ENCODE assay signal across 10 cellular contexts in genomic region chr22:39283312-39284141, GRCh38. TPM values are rescaled to one million over a fixed set of nuclear protein-coding genes. Genes with fewer than 3 reads are reported as not detected.
A peak's percentile ranks its signal among the peaks of the same experiment; 100 is the strongest.
DNase-seq lines count a peak whose midpoint lies in the region; ATAC-seq and TF ChIP-seq lines count a peak whose summit lies in the region.
"Had no signal": no experiment of that assay in that cellular context is flagged by ENCODE, and none has a peak within 500 bp of the region (broad histone marks: within the 10 kb centered on the region; RNA-seq: fewer than 3 reads in every experiment).

No MANE protein-coding gene starts in this region.

- TF ChIP-seq EP300 in esophagus muscularis mucosa (IDR thresholded peaks at IDR 0.05) (no peak), tibial nerve (IDR thresholded peaks at IDR 0.05) (peak; percentile 41 to 69)

- no peak for ATAC-seq in GM21786 (IDR thresholded peaks at IDR 0.05; ENCODE audit: unreplicated experiment)

- BruUV-seq in PC-9 (replicated peaks; lab: Mats Ljungman, UMichigan): TSS peak; percentile 90

- no CpG with 5 or more reads among the region's 27 CpGs for WGBS in esophagus muscularis mucosa
- WGBS in mesendoderm (ENCODE audit: extremely low coverage, insufficient coverage, low lambda C conversion rate): no CpG with 5 or more reads among the region's 27 CpGs
- 48 to 51% methylated on average over 13 to 16 of the region's 27 CpGs for WGBS in tibial nerve, 2 donors

- H3K36me3 ChIP-seq in PC-9 (ENCODE audit: low read depth) (no peaks in the 10 kb centered on the region), esophagus muscularis mucosa (no peaks in the 10 kb centered on the region), mesendoderm (ENCODE audit: control insufficient read depth, insufficient read depth, low read length) (no peaks in the 10 kb centered on the region), tibial nerve (no peaks in the 10 kb centered on the region)

- peak overlapping the region; percentile 71 for H3K4me2 ChIP-seq in PC-9
- no peak overlapping the region for H3K4me2 ChIP-seq in mesendoderm (ENCODE audit: low read length)

- H3K4me3 ChIP-seq in PC-9 (peak overlapping the region; percentile 2; the same call in 1 of the 2 replicates), esophagus muscularis mucosa (no peak overlapping the region), mesendoderm (ENCODE audit: low read length) (no peak overlapping the region), tibial nerve (no peak overlapping the region)

- intact Hi-C loops in PC-9 (cut with micrococcal nuclease; ENCODE audit: unreplicated experiment): loop anchor here (1.0 to 2.0 kb wide), 8 partner anchors 9 to 109 kb away; no protein-coding TSS in a partner anchor
- intact Hi-C loops in esophagus muscularis mucosa (cut with DNase I): no loop called here

- no peak overlapping the region for H3K23ac ChIP-seq in mesendoderm (ENCODE audit: low read length)

- no peak overlapping the region for H3K18ac ChIP-seq in mesendoderm (ENCODE audit: low read length)

- H3K56ac ChIP-seq in mesendoderm (ENCODE audit: low read length): peak overlapping the region; percentile 34

- no peaks in the 10 kb centered on the region for H3K9me2 ChIP-seq in PC-9 (ENCODE audit: insufficient read depth)

- H3K9me3 ChIP-seq in PC-9 (ENCODE audit: insufficient read depth, low read depth): peaks cover 6% of the 10 kb centered on the region; the same call in 1 of the 2 replicates
- peaks cover 0 to 7% (median 5%) of the 10 kb centered on the region in 4 donors for H3K9me3 ChIP-seq in esophagus muscularis mucosa
- peaks cover 0 to 8% (median 0%) of the 10 kb centered on the region in 4 donors for H3K9me3 ChIP-seq in tibial nerve

- H3K4ac ChIP-seq in mesendoderm (ENCODE audit: low read depth, low read length): no peak overlapping the region

- H4K5ac ChIP-seq in mesendoderm (ENCODE audit: low read length): no peak overlapping the region

- H3K27ac ChIP-seq in PC-9 (peak overlapping the region; percentile 77), esophagus muscularis mucosa (replicated peaks in 1 of 4) (peak overlapping the region; percentile 55 to 75 (median 67)), mesendoderm (ENCODE audit: low read depth, low read length) (no peak overlapping the region), tibial nerve (peak overlapping the region; percentile 49 to 91 (median 76))

- H2BK5ac ChIP-seq in mesendoderm (ENCODE audit: low read length): no peak overlapping the region

- no peaks in the 10 kb centered on the region for H3K27me3 ChIP-seq in PC-9 (ENCODE audit: insufficient read depth, low read depth)
- peaks cover 0 to 5% (median 0%) of the 10 kb centered on the region in 4 donors for H3K27me3 ChIP-seq in esophagus muscularis mucosa
- no peaks in the 10 kb centered on the region for H3K27me3 ChIP-seq in mesendoderm (ENCODE audit: insufficient read depth, low read length, poor library complexity)
- no peaks in the 10 kb centered on the region for H3K27me3 ChIP-seq in tibial nerve

- DNase-seq in PC-9 (peak; percentile 99 to 100), esophagus muscularis mucosa (ENCODE audit: extremely low spot score) (no peak), mesendoderm (no peak), tibial nerve (ENCODE audit: low spot score in 2 of 2) (peak in 1 of 2 donors; percentile 35), NCI-H128 (lab: John Stamatoyannopoulos, UW; ENCODE audit: unreplicated experiment) (no peak), AG08395 (ENCODE audit: low spot score) (no peak), NCI-H1048 (lab: John Stamatoyannopoulos, UW) (no peak)
- DNase-seq: activated naive CD8-positive, alpha-beta T cell treated with anti-CD3 and anti-CD28 coated beads for 36 hours; T-helper 1 cell had no signal

- H2BK15ac ChIP-seq in mesendoderm (replicated peaks; ENCODE audit: low read depth): no peak overlapping the region

- no peak for TF ChIP-seq POLR2A in esophagus muscularis mucosa (IDR thresholded peaks at IDR 0.05; ENCODE audit: low read depth)
- no peak for TF ChIP-seq POLR2A in tibial nerve (IDR thresholded peaks at IDR 0.05)

- no peak overlapping the region for H4K8ac ChIP-seq in mesendoderm (ENCODE audit: low read depth, low read length)

- no peak overlapping the region for H2BK120ac ChIP-seq in mesendoderm (ENCODE audit: low read depth, low read length)

- CTCF ChIA-PET in PC-9 (lab: Charles Lee): interaction anchor here (0.9 to 1.6 kb wide), 4 partner anchors 9 to 112 kb away, joined by 3 to 9 read pairs (median 8); no protein-coding TSS in a partner anchor

- no peaks in the 10 kb centered on the region for H4K20me1 ChIP-seq in PC-9 (ENCODE audit: insufficient read depth)

- no peak overlapping the region for H2AFZ ChIP-seq in PC-9

- POLR2A ChIA-PET in PC-9 (lab: Charles Lee; ENCODE audit: unreplicated experiment): interaction anchor here (0.5 to 1.6 kb wide), 17 partner anchors 29 to 960 kb away, joined by 3 to 9 read pairs (median 5); partner anchors contain the start of genes ATF4, PDGFB and TOMM22

- H3K79me1 ChIP-seq in mesendoderm (ENCODE audit: low read length): no peaks in the 10 kb centered on the region

- H3K79me2 ChIP-seq in PC-9 (ENCODE audit: low read depth) (no peaks in the 10 kb centered on the region), mesendoderm (ENCODE audit: control insufficient read depth, insufficient read depth, low read length) (no peaks in the 10 kb centered on the region)

- peaks cover 51% of the 10 kb centered on the region for H3K4me1 ChIP-seq in PC-9 (replicated peaks; ENCODE audit: insufficient read depth)
- peaks cover 15 to 43% (median 30%) of the 10 kb centered on the region in 4 donors for H3K4me1 ChIP-seq in esophagus muscularis mucosa
- H3K4me1 ChIP-seq in mesendoderm (ENCODE audit: control insufficient read depth, low read depth, low read length): no peaks in the 10 kb centered on the region
- peaks cover 0 to 39% (median 21%) of the 10 kb centered on the region in 4 donors for H3K4me1 ChIP-seq in tibial nerve

- no peak overlapping the region for H2AK5ac ChIP-seq in mesendoderm (ENCODE audit: low read length)

- no peak overlapping the region for H3K9ac ChIP-seq in mesendoderm (ENCODE audit: low read length)

- TF ChIP-seq CTCF in PC-9 (conservative IDR thresholded peaks at IDR 0.05): no peak
- no peak for TF ChIP-seq CTCF in esophagus muscularis mucosa (IDR thresholded peaks at IDR 0.05)
- TF ChIP-seq CTCF in tibial nerve (IDR thresholded peaks at IDR 0.05): no peak

- H3F3A ChIP-seq in PC-9 (ENCODE audit: insufficient read depth, low read depth): peaks cover 61% of the 10 kb centered on the region

RNA-seq across cellular contexts. Expression of gene RPL3, which starts 35.9 kb away (rescaled TPM):
- total RNA-seq in PC-9 (2021): 1,699 and 2,252 TPM in 2 replicates
- total RNA-seq in esophagus muscularis mucosa: 1,000 to 10,000 TPM; 2,019 to 2,284 (median 2,183) TPM
- polyA plus RNA-seq in mesendoderm (2013, experiment 1 of 2): 2,149 TPM
- polyA plus RNA-seq in mesendoderm (2013, experiment 2 of 2): 2,158 TPM
- total RNA-seq in tibial nerve: 1,000 to 10,000 TPM; 1,869 to 2,331 (median 1,970) TPM

RNA-seq across cellular contexts. Expression of gene PDGFB, which starts 38.7 kb away (rescaled TPM):
- total RNA-seq in PC-9 (2021) (35.5 and 39.7 TPM in 2 replicates), esophagus muscularis mucosa (10 to 100 TPM; 12.3 to 25.4 (median 18.8) TPM), tibial nerve (10 to 100 TPM in 2 of 4 donors, 1 to 10 TPM in 2; 7.5 to 22.2 (median 10.2) TPM)
- polyA plus RNA-seq in mesendoderm (2013, experiment 1 of 2): 3.6 TPM
- 3.7 TPM for polyA plus RNA-seq in mesendoderm (2013, experiment 2 of 2)

Comparison
In these comparisons a context has a peak if more than half of its experiments do, and no peak if none do; other contexts are left out.
1. DNase-seq: peak in PC-9 (2 of 2); none in esophagus muscularis mucosa (single experiment), mesendoderm (single experiment), NCI-H128 (single experiment), AG08395 (single experiment) and NCI-H1048 (single experiment).